ENCODE assay signal across 10 cellular contexts in the genomic region with DNA sequence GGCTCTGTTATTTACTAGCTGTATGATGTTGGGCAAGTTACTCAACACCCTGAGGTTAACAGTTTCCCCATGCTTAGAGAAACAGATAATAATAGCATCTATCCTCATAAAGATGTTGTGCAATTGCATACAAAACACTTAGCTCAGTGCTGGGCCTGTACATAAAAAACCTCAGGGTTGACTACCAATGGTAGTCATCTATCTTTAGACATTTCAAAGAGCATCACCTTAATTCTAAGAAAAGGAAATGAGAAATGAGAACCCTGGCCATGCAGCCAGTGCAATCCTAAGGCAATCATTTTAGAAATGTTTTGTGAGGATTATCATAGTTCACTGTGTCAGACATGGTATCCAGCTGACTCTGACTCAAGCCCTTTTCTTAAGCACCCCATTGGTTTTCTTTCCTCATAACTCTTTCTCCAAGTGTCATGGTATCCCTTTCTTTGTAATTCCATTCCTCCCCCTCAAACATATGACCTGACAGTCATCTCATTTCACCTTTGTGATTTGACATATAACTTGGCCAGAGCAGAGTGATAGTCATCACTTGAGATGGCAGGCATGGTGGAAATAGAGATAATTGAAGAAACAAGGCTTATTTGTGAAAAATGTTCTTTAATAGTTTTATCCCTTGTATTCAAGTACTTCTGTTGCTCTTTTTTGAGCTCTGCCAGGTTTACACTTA. TPM values are rescaled to one million over a fixed set of nuclear protein-coding genes. Genes with fewer than 3 reads are reported as not detected.
DNase-seq lines count a peak whose midpoint lies in the region; ATAC-seq and TF ChIP-seq lines count a peak whose summit lies in the region.
"Had no signal": no experiment of that assay in that cellular context is flagged by ENCODE, and none has a peak within 500 bp of the region (broad histone marks: within the 10 kb centered on the region; RNA-seq: fewer than 3 reads in every experiment).

No MANE protein-coding gene starts in this region.

- no peak overlapping the region for H4K91ac ChIP-seq in neuronal stem cell (ENCODE audit: low read depth, low read length, poor library complexity)

- H3K36me3 ChIP-seq in neuronal stem cell (replicated peaks in 1 of 2; ENCODE audit: control insufficient read depth in 2 of 2, insufficient read depth in 2 of 2, low read length in 2 of 2): no peaks in the 10 kb centered on the region
- H3K36me3 ChIP-seq in esophagus muscularis mucosa: no peaks in the 10 kb centered on the region
- H3K36me3 ChIP-seq: thyroid gland had no signal

- no peak overlapping the region for H2AK5ac ChIP-seq in neuronal stem cell (ENCODE audit: low read depth, low read length)

- ATAC-seq in GM19397 (IDR thresholded peaks at IDR 0.05; ENCODE audit: unreplicated experiment): no peak

- DNase-seq in ELR (ENCODE audit: low read depth) (peak; percentile 36), NB4 (ENCODE audit: low read depth) (peak; percentile 97), epithelial cell of prostate (ENCODE audit: low read depth, low spot score) (peak; percentile 79), retinal pigment epithelial cell (ENCODE audit: low read depth) (peak; percentile 48), neuronal stem cell (ENCODE audit: low spot score) (no peak), NCI-H2171 (lab: John Stamatoyannopoulos, UW) (no peak), esophagus muscularis mucosa (ENCODE audit: extremely low spot score) (no peak)
- DNase-seq: NCI-H82, thyroid gland had no signal

- no peak for TF ChIP-seq EP300 in esophagus muscularis mucosa (IDR thresholded peaks at IDR 0.05)

- no peak overlapping the region for H2BK120ac ChIP-seq in neuronal stem cell (ENCODE audit: low read depth, low read length)

- H3K14ac ChIP-seq in neuronal stem cell (ENCODE audit: low read length): no peak overlapping the region

- H2BK12ac ChIP-seq in neuronal stem cell (ENCODE audit: low read length): no peak overlapping the region

- H3K27ac ChIP-seq in epithelial cell of prostate: peak overlapping the region; percentile 97
- H3K27ac ChIP-seq in neuronal stem cell (replicated peaks; ENCODE audit: low read length): no peak overlapping the region
- peak overlapping the region in 1 of 4 donors; percentile 27 for H3K27ac ChIP-seq in esophagus muscularis mucosa (replicated peaks in 1 of 4)

- H3K4me1 ChIP-seq in neuronal stem cell (ENCODE audit: control insufficient read depth in 2 of 2, insufficient read depth in 1 of 2, low read depth in 1 of 2, low read length in 2 of 2) (no peaks in the 10 kb centered on the region), esophagus muscularis mucosa (no peaks in the 10 kb centered on the region)
- H3K4me1 ChIP-seq: thyroid gland had no signal

- no peak overlapping the region for H3K9ac ChIP-seq in neuronal stem cell (ENCODE audit: low read depth, low read length, poor library complexity)

- no peak overlapping the region for H2BK15ac ChIP-seq in neuronal stem cell (ENCODE audit: low read length)

- H3K23ac ChIP-seq in neuronal stem cell (ENCODE audit: low read depth, low read length, poor library complexity): no peak overlapping the region

- no peak overlapping the region for H3K4me2 ChIP-seq in neuronal stem cell (ENCODE audit: insufficient read depth, low read length, poor library complexity, severe bottlenecking)

- TF ChIP-seq POLR2A in NB4 (IDR thresholded peaks at IDR 0.05; ENCODE audit: extremely low read depth, insufficient read length): no peak
- no peak for TF ChIP-seq POLR2A in esophagus muscularis mucosa (IDR thresholded peaks at IDR 0.05; ENCODE audit: low read depth)

- intact Hi-C loops in esophagus muscularis mucosa (cut with DNase I): no loop called here

- H3K4me3 ChIP-seq in NB4 (ENCODE audit: low read depth, low read length) (no peak overlapping the region), retinal pigment epithelial cell (ENCODE audit: low read length) (no peak overlapping the region), neuronal stem cell (ENCODE audit: low read length in 2 of 2) (no peak overlapping the region), esophagus muscularis mucosa (no peak overlapping the region)
- H3K4me3 ChIP-seq: thyroid gland had no signal

- no peak for TF ChIP-seq CTCF in NB4 (IDR thresholded peaks at IDR 0.05; ENCODE audit: low read depth, low read length)
- TF ChIP-seq CTCF in retinal pigment epithelial cell (conservative IDR thresholded peaks at IDR 0.05; ENCODE audit: low read depth, low read length): no peak
- TF ChIP-seq CTCF in esophagus muscularis mucosa (IDR thresholded peaks at IDR 0.05): no peak

- H2BK5ac ChIP-seq in neuronal stem cell (ENCODE audit: low read length): no peak overlapping the region

- no peak overlapping the region for H4K8ac ChIP-seq in neuronal stem cell (ENCODE audit: low read depth, low read length)

- H3K4ac ChIP-seq in neuronal stem cell (ENCODE audit: low read length): no peak overlapping the region

- H2AFZ ChIP-seq in neuronal stem cell (ENCODE audit: low read length): no peak overlapping the region

- H3K9me3 ChIP-seq in neuronal stem cell (replicated peaks in 1 of 2; ENCODE audit: control insufficient read depth in 2 of 2, insufficient read depth in 1 of 2, low read depth in 1 of 2, low read length in 2 of 2) (no peaks in the 10 kb centered on the region), esophagus muscularis mucosa (no peaks in the 10 kb centered on the region)
- H3K9me3 ChIP-seq: thyroid gland had no signal

- no peaks in the 10 kb centered on the region for H3K79me1 ChIP-seq in neuronal stem cell (ENCODE audit: low read depth, low read length)

- H3K27me3 ChIP-seq in neuronal stem cell (ENCODE audit: control insufficient read depth in 3 of 3, insufficient read depth in 3 of 3, low read depth in 1 of 3, low read length in 3 of 3) (no peaks in the 10 kb centered on the region), esophagus muscularis mucosa (no peaks in the 10 kb centered on the region)
- H3K27me3 ChIP-seq: thyroid gland had no signal

- H3K18ac ChIP-seq in neuronal stem cell (ENCODE audit: low read length): no peak overlapping the region

RNA-seq across cellular contexts. Expression of a gene that starts 29.5 kb away (rescaled TPM):
- polyA plus RNA-seq in neuronal stem cell (2013, experiment 1 of 2): 42.5 TPM
- polyA plus RNA-seq in neuronal stem cell (2013, experiment 2 of 2): 43.9 TPM
- 10 to 100 TPM; 50.0 to 55.0 (median 54.7) TPM for total RNA-seq in esophagus muscularis mucosa

Comparison
In these comparisons a context has a peak if more than half of its experiments do, and no peak if none do; other contexts are left out.
1. DNase-seq: peak in ELR (single experiment), NB4 (single experiment), epithelial cell of prostate (single experiment) and retinal pigment epithelial cell (single experiment); none in neuronal stem cell (single experiment), NCI-H2171 (single experiment) and esophagus muscularis mucosa (single experiment).